8 cellular contexts compared by ENCODE assay signal in the genomic region with DNA sequence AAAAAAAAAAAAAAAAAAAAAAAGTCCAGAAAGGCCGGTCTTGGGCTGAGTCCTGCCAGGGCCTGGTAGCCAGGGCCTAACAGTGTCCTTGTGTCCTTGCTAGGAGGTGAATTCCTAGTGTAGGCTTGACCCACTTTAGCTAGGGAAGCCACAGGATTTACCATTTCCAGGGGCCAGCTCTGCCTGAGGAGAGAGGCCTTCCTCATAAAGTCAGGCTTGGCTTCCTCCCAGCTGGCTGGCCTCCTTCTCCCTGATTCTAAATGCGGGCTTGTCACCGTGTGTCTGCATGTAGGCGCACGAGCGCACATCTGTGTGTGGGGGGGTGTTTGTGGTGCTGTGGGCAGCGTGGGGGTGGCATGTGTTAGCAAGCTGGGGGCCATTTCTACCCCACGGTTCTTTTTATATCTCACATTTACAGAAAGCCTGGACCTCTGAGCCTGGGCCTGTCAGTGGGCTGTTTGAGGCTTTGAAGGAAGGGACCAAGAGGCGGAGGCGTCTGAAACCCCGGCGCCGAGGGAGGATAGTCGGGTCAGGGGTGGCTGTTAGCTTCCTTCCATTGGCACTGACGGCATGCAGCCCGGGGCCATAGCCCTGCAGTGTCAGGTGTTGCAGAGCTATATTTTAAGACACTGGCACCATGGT. TPM values are rescaled to one million over a fixed set of nuclear protein-coding genes. Genes with fewer than 3 reads are reported as not detected.
DNase-seq lines count a peak whose midpoint lies in the region; FAIRE-seq and TF ChIP-seq lines count a peak whose summit lies in the region.

No MANE protein-coding gene starts in this region.

- H3K36me3 ChIP-seq in kidney (ENCODE audit: control insufficient read depth in 1 of 2, insufficient read depth in 2 of 2, low read length in 2 of 2), result no peaks in the 10 kb centered on the region

- H3K27ac ChIP-seq in kidney (ENCODE audit: low read depth in 2 of 2, low read length in 2 of 2), result no peak overlapping the region

- H3K9me3 Mint-ChIP-seq in endothelial cell (ENCODE audit: unreplicated experiment), result no peaks in the 10 kb centered on the region

- H3K4me1 ChIP-seq in kidney (ENCODE audit: control insufficient read depth in 1 of 2, insufficient read depth in 1 of 2, low read depth in 1 of 2, low read length in 2 of 2), result peaks cover 0 to 6% of the 10 kb centered on the region in 2 donors

- no peak overlapping the region for H3K4me3 ChIP-seq in kidney (ENCODE audit: low read length in 2 of 2)

- TF ChIP-seq CTCF in kidney (IDR thresholded peaks at IDR 0.05; ENCODE audit: borderline replicate concordance, extremely low read depth, insufficient read depth), result no peak
- no peak for TF ChIP-seq CTCF in endothelial cell (IDR thresholded peaks at IDR 0.05; ENCODE audit: unreplicated experiment)

- H3K27me3 Mint-ChIP-seq in endothelial cell (ENCODE audit: unreplicated experiment), result peaks cover 2% of the 10 kb centered on the region

- H3K4me3 Mint-ChIP-seq in endothelial cell (ENCODE audit: unreplicated experiment), result no peak overlapping the region

- H3K36me3 Mint-ChIP-seq in endothelial cell (ENCODE audit: low read depth, unreplicated experiment), result no peaks in the 10 kb centered on the region

- peaks cover 13% of the 10 kb centered on the region for H3K4me1 Mint-ChIP-seq in endothelial cell (ENCODE audit: unreplicated experiment)

- DNase-seq in GM03348 (ENCODE audit: low spot score) (peak; percentile 71), NCI-H1694 treated with DMSO at 0.1 percent for 48 hours (lab: John Stamatoyannopoulos, UW) (peak; percentile 32), amniotic epithelial cell (ENCODE audit: low read depth) (peak; percentile 61), kidney (peak; percentile 89), NCI-H2227 (lab: John Stamatoyannopoulos, UW; ENCODE audit: unreplicated experiment) (no peak), iPS-NIHi7 (ENCODE audit: extremely low spot score) (no peak), endothelial cell (ENCODE audit: low spot score) (no peak)
- DNase-seq in stimulated activated CD8-positive, alpha-beta memory T cell treated with anti-CD3 and anti-CD28 coated beads, Interleukin-7, amount 100 ng/mL, for 4 hours (ENCODE audit: low read depth in 2 of 2), result peak; percentile 29 to 59

- H3K9ac ChIP-seq in kidney (ENCODE audit: low read length in 2 of 2), result peak overlapping the region in 1 of 2 donors; percentile 26

- intact Hi-C loops in kidney (cut with DNase I), result no loop called here

- H3K9me3 ChIP-seq in kidney (ENCODE audit: control insufficient read depth in 1 of 2, low read length in 2 of 2), result no peaks in the 10 kb centered on the region

- H3K27ac Mint-ChIP-seq in endothelial cell (ENCODE audit: unreplicated experiment), result no peak overlapping the region

- no peak for FAIRE-seq in kidney (lab: Jason Lieb, UNC)

RNA-seq across cellular contexts. Expression of a gene that starts 31.7 kb away (rescaled TPM):
- total RNA-seq in kidney (73.9 TPM), endothelial cell (ENCODE audit: unreplicated experiment) (115 TPM)
- polyA plus RNA-seq in kidney (ENCODE audit: insufficient read depth, low read depth, low replicate concordance), result 96.7 TPM

RNA-seq across cellular contexts. Expression of a gene that starts 31.7 kb away (rescaled TPM):
- 39.5 TPM for total RNA-seq in kidney
- polyA plus RNA-seq in kidney (ENCODE audit: insufficient read depth, low read depth, low replicate concordance), result 52.9 TPM
- 31.8 TPM for total RNA-seq in endothelial cell (ENCODE audit: unreplicated experiment)

Comparison
In these comparisons a context has a peak if more than half of its experiments do, and no peak if none do; other contexts are left out.
1. DNase-seq: peak in GM03348 (single experiment), NCI-H1694 treated with DMSO at 0.1 percent for 48 hours (single experiment), amniotic epithelial cell (single experiment), kidney (single experiment) and stimulated activated CD8-positive, alpha-beta memory T cell treated with anti-CD3 and anti-CD28 coated beads, Interleukin-7, amount 100 ng/mL, for 4 hours (2 of 2); none in NCI-H2227 (single experiment), iPS-NIHi7 (single experiment) and endothelial cell (single experiment).